ENCODE assay signal across 10 cellular contexts in the genomic region with DNA sequence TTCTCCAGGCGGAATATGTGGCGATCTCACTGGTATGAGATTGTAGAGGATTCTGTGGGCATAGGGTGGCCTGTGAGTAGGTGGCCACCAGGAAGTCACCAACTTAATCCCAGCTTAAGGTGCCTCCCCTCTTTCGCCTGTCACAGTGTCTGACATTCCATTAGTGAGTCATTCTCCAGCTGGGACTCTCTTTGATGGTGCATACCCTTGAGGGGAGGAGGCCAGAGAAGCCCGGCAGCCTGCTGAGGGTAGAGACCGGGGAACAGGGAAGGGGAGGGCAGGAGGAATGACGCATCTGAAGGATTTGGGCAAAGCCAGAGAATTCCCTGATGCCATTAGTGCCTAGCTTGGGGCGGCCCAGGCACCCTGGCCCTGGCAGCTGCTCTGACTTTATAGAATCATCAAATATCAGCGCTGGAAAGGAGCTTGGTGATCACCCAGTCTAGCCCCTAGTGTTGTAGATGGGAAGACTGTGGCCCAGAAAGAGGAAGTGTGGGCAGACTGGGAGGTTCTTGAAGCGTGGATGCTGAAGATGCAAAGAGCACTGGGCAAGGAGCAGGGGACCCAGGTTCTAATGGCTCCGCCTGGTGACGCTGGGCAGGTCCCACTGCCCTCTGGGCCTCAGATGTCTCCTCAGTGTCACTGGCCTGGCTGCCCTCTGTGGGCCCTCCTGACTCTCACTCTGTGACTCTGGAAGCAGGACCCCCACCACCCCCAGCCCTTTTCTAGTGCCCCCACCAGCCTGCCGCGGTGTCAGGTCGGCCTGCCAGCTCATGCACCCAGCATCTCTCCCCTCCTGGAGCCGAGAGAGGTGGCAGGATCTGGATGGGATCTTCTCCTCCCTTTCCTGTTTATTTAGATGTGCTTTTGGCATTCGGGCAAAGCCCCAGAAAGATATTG. TPM values are rescaled to one million over a fixed set of nuclear protein-coding genes. Genes with fewer than 3 reads are reported as not detected.
DNase-seq lines count a peak whose midpoint lies in the region; ATAC-seq, FAIRE-seq and TF ChIP-seq lines count a peak whose summit lies in the region.
"Had no signal": no experiment of that assay in that cellular context is flagged by ENCODE, and none has a peak within 500 bp of the region (broad histone marks: within the 10 kb centered on the region; RNA-seq: fewer than 3 reads in every experiment).

No MANE protein-coding gene starts in this region.

- intact Hi-C loops in GM12878 (cut with micrococcal nuclease; ENCODE audit: unreplicated experiment) (no loop called here), kidney (cut with DNase I) (no loop called here)

- DNase-seq in HTR-8/SVneo (ENCODE audit: insufficient read length, low spot score) (peak; percentile 48), GM12878 (ENCODE audit: low read depth, low spot score) (no peak), kidney (peak; percentile 85), upper lobe of left lung (peak in 1 of 2 donors; percentile 27), DMS79 treated with DMSO at 0.1 percent for 48 hours (lab: John Stamatoyannopoulos, UW) (no peak)
- DNase-seq: left colon, Peyer's patch had no signal

- TF ChIP-seq EP300 in GM12878 (IDR thresholded peaks at IDR 0.05; ENCODE audit: borderline replicate concordance in 1 of 2, control insufficient read depth in 1 of 2, low read depth in 2 of 2, low read length in 2 of 2) (no peak), upper lobe of left lung (IDR thresholded peaks at IDR 0.05) (no peak)

- TF ChIP-seq RAD21 in GM12878 (IDR thresholded peaks at IDR 0.05; ENCODE audit: insufficient read depth, low read depth, low read length), result no peak

- H3K4me3 ChIP-seq in GM12878 (no peak overlapping the region), kidney (ENCODE audit: low read length in 2 of 2) (no peak overlapping the region), upper lobe of left lung (no peak overlapping the region)
- H3K4me3 ChIP-seq: Peyer's patch had no signal

- ATAC-seq in GM12878, result no peak
- peak; percentile 48 to 68 for ATAC-seq in upper lobe of left lung (ENCODE audit: low FRiP score in 2 of 2)
- no peak for ATAC-seq in HG03354 (IDR thresholded peaks at IDR 0.05; ENCODE audit: poor library complexity, severe bottlenecking, unreplicated experiment)
- ATAC-seq in HG03280 (IDR thresholded peaks at IDR 0.05; ENCODE audit: unreplicated experiment), result no peak
- ATAC-seq: activated naive CD4-positive, alpha-beta T cell treated with anti-CD3 and anti-CD28 coated beads, Interleukin-2, amount 50 U/mL, for 72 hours; left colon had no signal

- H3K36me3 ChIP-seq in GM12878 (ENCODE audit: control insufficient read depth in 2 of 2, insufficient read depth in 2 of 2, low read length in 1 of 2) (no peaks in the 10 kb centered on the region), kidney (ENCODE audit: control insufficient read depth in 1 of 2, insufficient read depth in 2 of 2, low read length in 2 of 2) (no peaks in the 10 kb centered on the region), upper lobe of left lung (no peaks in the 10 kb centered on the region)
- H3K36me3 ChIP-seq: Peyer's patch had no signal

- H3K4me2 ChIP-seq in GM12878 (ENCODE audit: control insufficient read depth, insufficient read depth), result no peak overlapping the region

- CTCF ChIA-PET in GM12878 (lab: Yijun Ruan, JAX), result interaction anchor here (1.8 kb wide), 1 partner anchor 9 kb away, joined by 7 read pairs; no protein-coding TSS in a partner anchor

- WGBS in GM12878 (ENCODE audit: insufficient coverage, insufficient replicate concordance, low lambda C conversion rate, missing lambda C conversion rate), result 42% methylated on average over 12 of the region's 16 CpGs
- WGBS in upper lobe of left lung, 2 donors, result 73 to 77% methylated on average over 16 of the region's 16 CpGs

- H3K4me1 ChIP-seq in GM12878 (ENCODE audit: control insufficient read depth, insufficient read depth, low read length), result no peaks in the 10 kb centered on the region
- peaks cover 0 to 4% of the 10 kb centered on the region in 2 donors for H3K4me1 ChIP-seq in kidney (ENCODE audit: control insufficient read depth in 1 of 2, insufficient read depth in 1 of 2, low read depth in 1 of 2, low read length in 2 of 2)
- H3K4me1 ChIP-seq in upper lobe of left lung, result peaks cover 7 to 16% (median 14%) of the 10 kb centered on the region in 4 donors

- H2AFZ ChIP-seq in GM12878 (ENCODE audit: control insufficient read depth, low read depth, low read length), result no peak overlapping the region

- in situ Hi-C loops in GM12878 (cut with MboI), result no loop called here

- TF ChIP-seq POLR2A in GM12878 (IDR thresholded peaks at IDR 0.05; ENCODE audit: low read depth, low read length) (no peak), upper lobe of left lung (IDR thresholded peaks at IDR 0.05) (no peak)

- RAD21 ChIA-PET in GM12878 (lab: Charles Lee; ENCODE audit: unreplicated experiment), result interaction anchor here (1.3 kb wide), 1 partner anchor 57 kb away, joined by 4 read pairs; no protein-coding TSS in a partner anchor

- POLR2A ChIA-PET in GM12878 (lab: Charles Lee), result no interaction called here

- H3K9ac ChIP-seq in GM12878 (ENCODE audit: control insufficient read depth, insufficient read depth, low read length) (no peak overlapping the region), kidney (ENCODE audit: low read length in 2 of 2) (no peak overlapping the region)

- no peaks in the 10 kb centered on the region; the same call in 1 of the 2 replicates for H4K20me1 ChIP-seq in GM12878 (ENCODE audit: control insufficient read depth, insufficient read depth)

- SMC1A ChIA-PET in GM12878 (lab: Charles Lee; ENCODE audit: uncharacterized antibody, unreplicated experiment), result interaction anchor here (0.7 kb wide), 1 partner anchor 275 kb away, joined by 3 read pairs; no protein-coding TSS in a partner anchor

- H3K79me2 ChIP-seq in GM12878 (ENCODE audit: control insufficient read depth, insufficient read depth, low read length), result no peaks in the 10 kb centered on the region

- H3K9me3 ChIP-seq in GM12878 (replicated peaks; ENCODE audit: control insufficient read depth, insufficient read depth, low read length) (no peaks in the 10 kb centered on the region), kidney (ENCODE audit: control insufficient read depth in 1 of 2, low read length in 2 of 2) (no peaks in the 10 kb centered on the region), upper lobe of left lung (no peaks in the 10 kb centered on the region)
- H3K9me3 ChIP-seq: Peyer's patch had no signal

- BruUV-seq in GM12878 (replicated peaks; lab: Mats Ljungman, UMichigan), result no TSS peak

- FAIRE-seq in HTR-8/SVneo (lab: Jason Lieb, UNC), result no peak
- FAIRE-seq in GM12878 (lab: Jason Lieb, UNC), result no peak
- no peak for FAIRE-seq in kidney (lab: Jason Lieb, UNC)

- TF ChIP-seq CTCF in GM12878 (IDR thresholded peaks at IDR 0.05 in 2 of 3, conservative IDR thresholded peaks at IDR 0.05 in 1 of 3; ENCODE audit: control insufficient read depth in 2 of 3, extremely low read depth in 1 of 3, insufficient read depth in 1 of 3, low read depth in 3 of 3, low read length in 3 of 3), result no peak
- no peak for TF ChIP-seq CTCF in kidney (IDR thresholded peaks at IDR 0.05; ENCODE audit: borderline replicate concordance, extremely low read depth, insufficient read depth)
- peak in 2 of 6 experiments; percentile 10 to 15 for TF ChIP-seq CTCF in upper lobe of left lung (IDR thresholded peaks at IDR 0.05)

- H3K27me3 ChIP-seq in GM12878 (replicated peaks in 1 of 2; ENCODE audit: control insufficient read depth in 2 of 2, insufficient read depth in 2 of 2, low read length in 1 of 2) (peaks cover 4 to 5% of the 10 kb centered on the region in 2 experiments; a peak in 3 of 4 replicates), upper lobe of left lung (peaks cover 0 to 2% (median 0%) of the 10 kb centered on the region in 4 donors)
- H3K27me3 ChIP-seq: Peyer's patch had no signal

- H3K27ac ChIP-seq in GM12878 (ENCODE audit: control insufficient read depth, insufficient read depth) (no peak overlapping the region), kidney (ENCODE audit: low read depth in 2 of 2, low read length in 2 of 2) (no peak overlapping the region), upper lobe of left lung (peak overlapping the region in 3 of 4 donors; percentile 23 to 37 (median 32))

TF ChIP-seq in GM12878, 131 proteins besides CTCF, POLR2A, EP300 and RAD21:
- TF ChIP-seq RELA (IDR thresholded peaks at IDR 0.05; ENCODE audit: borderline replicate concordance, partially characterized antibody) (no peak), SPI1 (IDR thresholded peaks at IDR 0.05; ENCODE audit: borderline replicate concordance, insufficient read depth, low read depth, low read length) (peak; percentile 72)

RNA-seq across cellular contexts. Expression of a gene that starts 41.4 kb away (rescaled TPM):
- not detected in 2 replicates for total RNA-seq in GM12878 (2013; cell fraction: nucleolus; rRNA removed)
- total RNA-seq in GM12878 (2014; rRNA removed) (0.11 TPM in 1 of 2 replicates, not detected in the other), GM12878 (2014; rRNA removed; fragmentation: Illumina TruSeq; extraction: Trizol) (not detected in 2 replicates), GM12878 (2021) (0.19 and 0.38 TPM in 2 replicates), kidney (105 TPM), upper lobe of left lung (10 to 100 TPM; 61.8 to 98.0 (median 77.2) TPM)
- polyA plus RNA-seq in GM12878 (2011; ENCODE audit: low read depth), result not detected
- polyA plus RNA-seq in GM12878 (2011; rRNA removed) (0.16 and 0.26 TPM in 2 replicates), GM12878 (2014; fragmentation: Illumina TruSeq; extraction: Trizol) (0.03 TPM in 1 of 2 replicates, not detected in the other), GM12878 (2014; fragmentation: Nextera tagmentation; extraction: Ambion mirVana) (not detected), GM12878 (2014; rRNA removed) (0.01 and 0.03 TPM in 2 replicates), GM12878 (2016; fragmentation: Nextera tagmentation; extraction: Ambion mirVana) (not detected), kidney (ENCODE audit: insufficient read depth, low read depth, low replicate concordance) (33.8 TPM)
- 0.06 and 0.15 TPM in 2 replicates for polyA plus RNA-seq in GM12878 (2011; cell fraction: cytosol; rRNA removed)
- 0.04 and 0.16 TPM in 2 replicates for polyA plus RNA-seq in GM12878 (2011; cell fraction: nucleus; rRNA removed)
- polyA plus RNA-seq in GM12878 (2012), result 0.11 and 0.28 TPM in 2 replicates
- polyA minus RNA-seq in GM12878 (2011; rRNA and poly(A)+ RNA removed), result 0.10 TPM in 1 of 2 replicates, not detected in the other
- polyA minus RNA-seq in GM12878 (2011; cell fraction: cytosol; rRNA and poly(A)+ RNA removed), result 3.5 TPM in 1 of 2 replicates, not detected in the other
- polyA minus RNA-seq in GM12878 (2011; cell fraction: nucleus; rRNA and poly(A)+ RNA removed), result 0.48 TPM in 1 of 2 replicates, not detected in the other

Comparison
In these comparisons a context has a peak if more than half of its experiments do, and no peak if none do; other contexts are left out.
1. DNase-seq: peak in HTR-8/SVneo (single experiment) and kidney (single experiment); none in GM12878 (single experiment) and DMS79 treated with DMSO at 0.1 percent for 48 hours (single experiment).
2. ATAC-seq: peak in upper lobe of left lung (2 of 2); none in GM12878 (single experiment), HG03354 (single experiment) and HG03280 (single experiment).
3. H3K27ac ChIP-seq: peak in upper lobe of left lung (3 of 4); none in GM12878 (single experiment) and kidney (0 of 2).
4. RNA of a gene that starts 41.4 kb away (total RNA-seq): 105 TPM in kidney (single experiment) and 61.8 to 98.0 TPM in upper lobe of left lung; 0.11 to 0.38 TPM in GM12878; every median in the first group is over 10 times any median in the second.